Comparison of ENCODE assay signal across 1 cellular context in genomic region chr12:11732760-11733159, GRCh38.
TF ChIP-seq lines count a peak whose summit lies in the region.

No MANE protein-coding gene starts in this region.

TF ChIP-seq in IMR-90, 13 proteins besides CTCF, POLR2A, EP300 and RAD21 (continued from another document):
- TF ChIP-seq ELK1 (IDR thresholded peaks at IDR 0.05; ENCODE audit: borderline replicate concordance, low read depth, low read length) = no peak
- TF ChIP-seq SMC3 (IDR thresholded peaks at IDR 0.05; ENCODE audit: low read depth, low read length) = no peak
- TF ChIP-seq MXI1 (IDR thresholded peaks at IDR 0.05; ENCODE audit: borderline replicate concordance, low read depth, low read length) = no peak
- no peak for TF ChIP-seq CEBPB (IDR thresholded peaks at IDR 0.05; ENCODE audit: low read depth, low read length)
- no peak for TF ChIP-seq MAZ (IDR thresholded peaks at IDR 0.05; ENCODE audit: borderline replicate concordance, low read depth, low read length)
- no peak for TF ChIP-seq MAFK (IDR thresholded peaks at IDR 0.05; ENCODE audit: low read depth, low read length)
- no peak for TF ChIP-seq RFX5 (IDR thresholded peaks at IDR 0.05; ENCODE audit: low read depth, low read length)
- no peak for TF ChIP-seq NFE2L2 (IDR thresholded peaks at IDR 0.05; ENCODE audit: low read depth, low read length)
- no peak for TF ChIP-seq USF2 (IDR thresholded peaks at IDR 0.05; ENCODE audit: low read depth, low read length)
- no peak for TF ChIP-seq FOS (IDR thresholded peaks at IDR 0.05; ENCODE audit: low read depth, low read length)
- no peak for TF ChIP-seq RCOR1 (IDR thresholded peaks at IDR 0.05; ENCODE audit: insufficient replicate concordance, low read length)
- TF ChIP-seq BHLHE40 (IDR thresholded peaks at IDR 0.05; ENCODE audit: low read depth, low read length) = no peak
